In genomic region chr1:156717411-156717810, GRCh38 we compare ENCODE assay signal across 16 cellular contexts. TPM values are rescaled to one million over a fixed set of nuclear protein-coding genes. Genes with fewer than 3 reads are reported as not detected.
DNase-seq lines count a peak whose midpoint lies in the region; ATAC-seq and TF ChIP-seq lines count a peak whose summit lies in the region.
"Had no signal": no experiment of that assay in that cellular context is flagged by ENCODE, and none has a peak within 500 bp of the region (broad histone marks: within the 10 kb centered on the region; RNA-seq: fewer than 3 reads in every experiment).

No MANE protein-coding gene starts in this region.

- TF ChIP-seq CTCF in 22Rv1 (IDR thresholded peaks at IDR 0.05) (no peak), WTC11 (IDR thresholded peaks at IDR 0.05) (no peak)

- intact Hi-C loops in CD4-positive, alpha-beta memory T cell (cut with micrococcal nuclease), result no loop called here

- no peak overlapping the region for H3K4me3 ChIP-seq in MG63
- H3K4me3 ChIP-seq in CD4-positive, alpha-beta memory T cell (ENCODE audit: low read length in 2 of 2), result no peak overlapping the region

- H3K4me1 Mint-ChIP-seq in WTC11, result peaks cover 12% of the 10 kb centered on the region
- H3K4me1 Mint-ChIP-seq in CD4-positive, alpha-beta memory T cell, result peaks cover 3 to 10% (median 6%) of the 10 kb centered on the region in 4 donors

- ATAC-seq in WTC11, result peak; percentile 37; the same call in 1 of the 2 replicates
- ATAC-seq: CD8-positive, alpha-beta T cell; T-helper 17 cell had no signal

- POLR2A ChIA-PET in WTC11 (lab: Charles Lee), result no interaction called here
- POLR2A ChIA-PET in CD4-positive, alpha-beta memory T cell (lab: Charles Lee; ENCODE audit: partially characterized antibody), result interaction anchor here (0.9 to 1.0 kb wide), 2 partner anchors 11 kb away, joined by 3 read pairs; partner anchors contain the start of genes CRABP2 and METTL25B

- 0 out of 2 replicates have a peak overlapping the region, but pooled peaks have one; percentile 53 for H3K27ac Mint-ChIP-seq in WTC11
- H3K27ac Mint-ChIP-seq in CD4-positive, alpha-beta memory T cell, result no peak overlapping the region
- H3K27ac Mint-ChIP-seq: CD8-positive, alpha-beta T cell; HFFc6; T-helper 17 cell had no signal

- CTCF ChIA-PET in WTC11 (lab: Charles Lee), result interaction anchor here (0.5 to 25.2 kb wide), 6 partner anchors 9 to 215 kb away, joined by 3 to 1553 read pairs (median 6); partner anchors contain the start of genes ISG20L2 and METTL25B
- CTCF ChIA-PET in CD4-positive, alpha-beta memory T cell (lab: Charles Lee; ENCODE audit: partially characterized antibody), result interaction anchor here (1.5 to 14.1 kb wide), 3 partner anchors 9 to 29 kb away, joined by 6 to 146 read pairs (median 25); partner anchors contain the start of gene CRABP2

- peaks cover 20% of the 10 kb centered on the region for H3K36me3 ChIP-seq in MG63
- H3K36me3 ChIP-seq in CD4-positive, alpha-beta memory T cell (ENCODE audit: insufficient read depth, low read length), result peaks cover 16% of the 10 kb centered on the region

- H3K27ac ChIP-seq in 22Rv1, result peak overlapping the region; percentile 31
- no peak overlapping the region for H3K27ac ChIP-seq in CD4-positive, alpha-beta memory T cell (ENCODE audit: low read depth, low read length)

- DNase-seq in COR-L47 (lab: John Stamatoyannopoulos, UW) (peak; percentile 56), MG63 (peak; percentile 70), WTC11 (ENCODE audit: low spot score) (no peak), GF-D8 (lab: John Stamatoyannopoulos, UW) (no peak)
- DNase-seq in stimulated activated CD4-positive, alpha-beta T cell treated with anti-CD3 and anti-CD28 coated beads, Interleukin-4, amount 100 ng/mL, for 1 hour, result no peak
- no peak for DNase-seq in CD4-positive, alpha-beta memory T cell
- DNase-seq: CD8-positive, alpha-beta T cell; EL; HFFc6; KG1; NCI-H1092; NCI-H187; NCI-H510A treated with DMSO at 0.1 percent for 48 hours; SHP77 treated with DMSO at 0.1 percent for 48 hours; T-helper 17 cell had no signal

- no peak overlapping the region for H3K4me3 Mint-ChIP-seq in WTC11
- H3K4me3 Mint-ChIP-seq in CD4-positive, alpha-beta memory T cell, result no peak overlapping the region
- H3K4me3 Mint-ChIP-seq: CD8-positive, alpha-beta T cell; HFFc6; T-helper 17 cell had no signal

- no peaks in the 10 kb centered on the region for H3K27me3 ChIP-seq in MG63
- no peaks in the 10 kb centered on the region for H3K27me3 ChIP-seq in CD4-positive, alpha-beta memory T cell (ENCODE audit: insufficient read depth, low read length)

- H3K9me3 Mint-ChIP-seq in WTC11, result no peaks in the 10 kb centered on the region
- H3K9me3 Mint-ChIP-seq in CD4-positive, alpha-beta memory T cell, result no peaks in the 10 kb centered on the region
- H3K9me3 Mint-ChIP-seq: CD8-positive, alpha-beta T cell; HFFc6 had no signal

- peaks cover 15% of the 10 kb centered on the region for H3K36me3 Mint-ChIP-seq in WTC11
- peaks cover 21 to 41% of the 10 kb centered on the region in 2 donors for H3K36me3 Mint-ChIP-seq in CD4-positive, alpha-beta memory T cell

- no peaks in the 10 kb centered on the region for H3K4me1 ChIP-seq in CD4-positive, alpha-beta memory T cell (ENCODE audit: insufficient read depth, low read length)

- H3K27me3 Mint-ChIP-seq in WTC11 (ENCODE audit: low read depth), result no peaks in the 10 kb centered on the region; the same call in 1 of the 2 replicates
- no peaks in the 10 kb centered on the region for H3K27me3 Mint-ChIP-seq in CD4-positive, alpha-beta memory T cell
- H3K27me3 Mint-ChIP-seq: T-helper 17 cell had no signal

- no peaks in the 10 kb centered on the region for H3K9me3 ChIP-seq in MG63
- no peaks in the 10 kb centered on the region for H3K9me3 ChIP-seq in CD4-positive, alpha-beta memory T cell (ENCODE audit: control insufficient read depth in 1 of 2, low read length in 2 of 2)

TF ChIP-seq in WTC11, 78 proteins besides CTCF, POLR2A, EP300 and RAD21:
- no peak for TF ChIP-seq ATF2 (CRISPR knock-in tag; IDR thresholded peaks at IDR 0.05; ENCODE audit: borderline replicate concordance, low read depth)
- no peak for TF ChIP-seq NFYB (CRISPR knock-in tag; conservative IDR thresholded peaks at IDR 0.05; ENCODE audit: low read depth)
- TF ChIP-seq ZNF281 (CRISPR knock-in tag; IDR thresholded peaks at IDR 0.05), result no peak
- TF ChIP-seq ZNF232 (CRISPR knock-in tag; IDR thresholded peaks at IDR 0.05), result no peak

RNA-seq across cellular contexts. Expression of gene METTL25B, which starts 10.9 kb away (rescaled TPM):
- 10.0 and 20.8 TPM in 2 replicates for total RNA-seq in MG63 (2014; rRNA removed; shearing (Covaris generic); ENCODE audit: low replicate concordance)
- total RNA-seq in WTC11 (2021), result 32.0 to 41.0 TPM (median 37.9 TPM) in 3 replicates
- 10 to 100 TPM; 30.5 to 35.7 TPM for total RNA-seq in CD4-positive, alpha-beta memory T cell
- 1 to 10 TPM; 4.6 to 7.5 TPM for polyA plus RNA-seq in CD4-positive, alpha-beta memory T cell

RNA-seq across cellular contexts. Expression of gene ISG20L2, which starts 11.2 kb away (rescaled TPM):
- total RNA-seq in MG63 (2014; rRNA removed; shearing (Covaris generic); ENCODE audit: low replicate concordance), result 15.6 and 38.7 TPM in 2 replicates
- total RNA-seq in WTC11 (2021), result 37.2 to 43.8 TPM (median 42.2 TPM) in 3 replicates
- total RNA-seq in CD4-positive, alpha-beta memory T cell, result 10 to 100 TPM; 47.9 to 53.1 TPM
- polyA plus RNA-seq in CD4-positive, alpha-beta memory T cell, result 10 to 100 TPM; 11.4 to 19.3 TPM

RNA-seq across cellular contexts. Expression of gene CRABP2, which starts 12.0 kb away (rescaled TPM):
- 57.8 and 62.8 TPM in 2 replicates for total RNA-seq in MG63 (2014; rRNA removed; shearing (Covaris generic); ENCODE audit: low replicate concordance)
- 135 to 195 TPM (median 186 TPM) in 3 replicates for total RNA-seq in WTC11 (2021)
- under 1 TPM; 0.55 to 0.61 TPM for total RNA-seq in CD4-positive, alpha-beta memory T cell
- under 1 TPM in 1 of 2 donors, not detected in 1; 0.21 TPM for polyA plus RNA-seq in CD4-positive, alpha-beta memory T cell

RNA-seq across cellular contexts. Expression of gene MRPL24, which starts 23.5 kb away (rescaled TPM):
- 189 and 246 TPM in 2 replicates for total RNA-seq in MG63 (2014; rRNA removed; shearing (Covaris generic); ENCODE audit: low replicate concordance)
- total RNA-seq in WTC11 (2021), result 35.1 to 37.4 TPM (median 35.2 TPM) in 3 replicates
- 10 to 100 TPM; 44.1 to 47.4 TPM for total RNA-seq in CD4-positive, alpha-beta memory T cell
- 100 to 1,000 TPM in 1 of 2 donors, 10 to 100 TPM in 1; 86.7 to 150 TPM for polyA plus RNA-seq in CD4-positive, alpha-beta memory T cell

RNA-seq across cellular contexts. Expression of gene HDGF, which starts 34.1 kb away (rescaled TPM):
- 565 and 817 TPM in 2 replicates for total RNA-seq in MG63 (2014; rRNA removed; shearing (Covaris generic); ENCODE audit: low replicate concordance)
- 301 to 339 TPM (median 318 TPM) in 3 replicates for total RNA-seq in WTC11 (2021)
- 10 to 100 TPM; 93.3 to 97.0 TPM for total RNA-seq in CD4-positive, alpha-beta memory T cell
- 10 to 100 TPM; 23.8 to 49.3 TPM for polyA plus RNA-seq in CD4-positive, alpha-beta memory T cell

Comparison
In these comparisons a context has a peak if more than half of its experiments do, and no peak if none do; other contexts are left out.
1. DNase-seq: peak in COR-L47 (single experiment) and MG63 (single experiment); none in WTC11 (single experiment), GF-D8 (single experiment), stimulated activated CD4-positive, alpha-beta T cell treated with anti-CD3 and anti-CD28 coated beads, Interleukin-4, amount 100 ng/mL, for 1 hour (single experiment) and CD4-positive, alpha-beta memory T cell (0 of 5).
2. RNA of gene CRABP2, which starts 12.0 kb away (total RNA-seq): 135 to 195 TPM in WTC11 and 57.8 to 62.8 TPM in MG63; 0.55 to 0.61 TPM in CD4-positive, alpha-beta memory T cell; every median in the first group is over 10 times any median in the second.